In the genomic region with DNA sequence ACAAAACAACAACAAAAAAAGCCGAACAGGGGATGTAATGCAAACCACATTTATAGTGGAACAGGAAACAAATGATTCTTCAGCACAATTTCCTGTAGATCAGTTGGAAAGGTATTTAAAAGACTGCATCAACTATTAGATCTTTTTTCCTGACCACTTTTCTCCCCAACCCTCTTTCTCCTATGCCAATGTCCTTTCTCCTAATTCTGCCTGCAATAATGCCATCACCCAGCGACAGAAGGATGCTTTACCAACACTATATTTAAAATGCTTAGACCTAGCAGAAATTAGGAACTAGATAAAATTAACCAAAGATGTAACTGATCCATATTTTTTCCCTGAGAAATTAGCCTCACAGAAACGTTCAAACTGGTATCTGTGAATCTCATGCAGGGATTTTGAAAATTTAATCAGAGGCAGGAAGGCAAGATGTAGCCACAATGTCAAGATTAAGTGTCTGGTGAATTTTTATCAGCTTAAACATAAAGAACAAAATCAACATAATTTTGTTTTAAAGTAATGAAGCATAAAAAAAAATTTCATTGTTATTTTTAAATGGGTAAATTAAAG, we compare ENCODE assay signal across 14 cellular contexts.
DNase-seq lines count a peak whose midpoint lies in the region; ATAC-seq, FAIRE-seq and TF ChIP-seq lines count a peak whose summit lies in the region.
"Had no signal": no experiment of that assay in that cellular context is flagged by ENCODE, and none has a peak within 500 bp of the region (broad histone marks: within the 10 kb centered on the region; RNA-seq: fewer than 3 reads in every experiment).

No MANE protein-coding gene starts in this region.

- H2BK120ac ChIP-seq in H1 (replicated peaks; ENCODE audit: low read depth, low read length), result no peak overlapping the region

- H3K79me2 ChIP-seq in H1 (ENCODE audit: control insufficient read depth in 1 of 2, insufficient read depth in 2 of 2, low read length in 2 of 2), result peaks cover 0 to 72% of the 10 kb centered on the region in 2 experiments; a peak in 2 of 4 replicates

- H2BK20ac ChIP-seq in H1 (ENCODE audit: low read length), result no peak overlapping the region

- CTCF ChIA-PET in H1 (lab: Charles Lee; ENCODE audit: partially characterized antibody), result interaction anchor here (0.6 to 1.4 kb wide), 3 partner anchors 25 to 82 kb away, joined by 3 read pairs; no protein-coding TSS in a partner anchor

- no peak overlapping the region for H3K14ac ChIP-seq in H1 (ENCODE audit: insufficient read length)

- no peak overlapping the region for H4K91ac ChIP-seq in H1 (replicated peaks; ENCODE audit: insufficient read length, low read length)

- H3K18ac ChIP-seq in H1 (ENCODE audit: extremely low read depth, low read length), result no peak overlapping the region

- H3K9ac ChIP-seq in BLaER1 treated with 17β-estradiol and CSF1 and Interleukin-3, amounts not matched to agents 10 nM and 100 nM, result peak overlapping the region in 6 of 11 experiments; percentile 15 to 86 (median 31); a peak in 10 of 22 replicates
- no peak overlapping the region for H3K9ac ChIP-seq in H1 (replicated peaks in 1 of 4; ENCODE audit: extremely low read depth in 1 of 4, low read depth in 3 of 4, low read length in 3 of 4)

- H3K27me3 Mint-ChIP-seq in HFFc6 (ENCODE audit: insufficient read depth), result peaks cover 3% of the 10 kb centered on the region

- peaks cover 85% of the 10 kb centered on the region for H3K4me1 Mint-ChIP-seq in HFFc6 (ENCODE audit: low read depth)

- H2AK5ac ChIP-seq in H1 (ENCODE audit: low read depth, low read length), result no peak overlapping the region

- H3K9me3 ChIP-seq in BLaER1 treated with 17β-estradiol and CSF1 and Interleukin-3, amounts not matched to agents 10 nM and 100 nM (replicated peaks in 1 of 11), result no peaks in the 10 kb centered on the region
- H3K9me3 ChIP-seq in H1 (ENCODE audit: insufficient read depth in 2 of 2, low read depth in 1 of 2, low read length in 1 of 2), result no peaks in the 10 kb centered on the region
- no peaks in the 10 kb centered on the region for H3K9me3 ChIP-seq in gastrocnemius medialis
- H3K9me3 ChIP-seq in tibial nerve, result no peaks in the 10 kb centered on the region
- H3K9me3 ChIP-seq: neutrophil had no signal

- peaks cover 17 to 95% (median 81%) of the 10 kb centered on the region in 11 experiments; a peak in 18 of 22 replicates for H4K20me1 ChIP-seq in BLaER1 treated with 17β-estradiol and CSF1 and Interleukin-3, amounts not matched to agents 10 nM and 100 nM
- H4K20me1 ChIP-seq in H1 (replicated peaks in 1 of 2; ENCODE audit: control insufficient read depth in 1 of 2, insufficient read depth in 2 of 2, low read length in 2 of 2), result peaks cover 2% of the 10 kb centered on the region in 2 experiments

- H3K9me3 Mint-ChIP-seq in HFFc6, result no peaks in the 10 kb centered on the region

- TF ChIP-seq POLR2A in H1 (IDR thresholded peaks at IDR 0.05; ENCODE audit: control extremely low read depth in 1 of 2, low read depth in 2 of 2, low read length in 2 of 2) (no peak), gastrocnemius medialis (IDR thresholded peaks at IDR 0.05) (no peak), tibial nerve (IDR thresholded peaks at IDR 0.05) (no peak)

- H3K23me2 ChIP-seq in H1 (ENCODE audit: low read depth, low read length), result peaks cover 2% of the 10 kb centered on the region

- WGBS in H1 (ENCODE audit: extremely low coverage in 1 of 2, insufficient coverage in 1 of 2, insufficient read length in 1 of 2, insufficient replicate concordance in 2 of 2, low coverage in 1 of 2, low lambda C conversion rate in 2 of 2, missing lambda C conversion rate in 1 of 2), 2 experiments, result 85% methylated on average over 3 of the region's 3 CpGs; no CpG with 5 or more reads in 1 of the 2 experiments
- WGBS in tibial nerve, 2 donors, result 60% methylated on average over 3 of the region's 3 CpGs

- peak overlapping the region; percentile 75 for H3K27ac Mint-ChIP-seq in HFFc6
- H3K27ac Mint-ChIP-seq: effector memory CD8-positive, alpha-beta T cell had no signal

- peaks cover 24 to 72% (median 52%) of the 10 kb centered on the region in 10 experiments for H3K4me1 ChIP-seq in BLaER1 treated with 17β-estradiol and CSF1 and Interleukin-3, amounts not matched to agents 10 nM and 100 nM
- H3K4me1 ChIP-seq in H1 (replicated peaks in 1 of 4; ENCODE audit: control insufficient read depth in 3 of 4, insufficient read depth in 4 of 4, low read length in 3 of 4), result peaks cover 0 to 13% (median 5%) of the 10 kb centered on the region in 4 experiments; a peak in 4 of 7 replicates
- peaks cover 72 to 76% of the 10 kb centered on the region in 2 donors for H3K4me1 ChIP-seq in gastrocnemius medialis
- peaks cover 0 to 37% (median 8%) of the 10 kb centered on the region in 4 donors for H3K4me1 ChIP-seq in tibial nerve

- H3K4me3 ChIP-seq in BLaER1 treated with 17β-estradiol and CSF1 and Interleukin-3, amounts not matched to agents 10 nM and 100 nM, result peak overlapping the region in 3 of 10 experiments; percentile 10 to 38 (median 31); a peak in 4 of 20 replicates
- H3K4me3 ChIP-seq in H1 (ENCODE audit: extremely low read depth in 1 of 4, insufficient read depth in 2 of 4, low read depth in 3 of 4, low read length in 4 of 4), result no peak overlapping the region
- H3K4me3 ChIP-seq in gastrocnemius medialis, result peak overlapping the region in 2 of 4 donors; percentile 68 to 78
- H3K4me3 ChIP-seq in tibial nerve, result no peak overlapping the region

- H2BK15ac ChIP-seq in H1 (ENCODE audit: low read length), result no peak overlapping the region

- no peak overlapping the region for H3K4ac ChIP-seq in H1 (replicated peaks; ENCODE audit: insufficient read length, low read depth, low read length)

- TF ChIP-seq CTCF in HFFc6 (IDR thresholded peaks at IDR 0.05) (no peak), H1 (IDR thresholded peaks at IDR 0.05; ENCODE audit: control extremely low read depth in 1 of 3, insufficient read depth in 1 of 3, low read depth in 1 of 3, low read length in 3 of 3) (no peak), gastrocnemius medialis (IDR thresholded peaks at IDR 0.05 in 4 of 5, conservative IDR thresholded peaks at IDR 0.05 in 1 of 5) (no peak), tibial nerve (IDR thresholded peaks at IDR 0.05) (no peak)

- DNase-seq in HFFc6 (no peak), H1 (ENCODE audit: low read depth in 1 of 2, low spot score in 2 of 2) (no peak), gastrocnemius medialis (no peak), SIG-M5 treated with dmso at 0.1 percent for 504 hours (lab: John Stamatoyannopoulos, UW; ENCODE audit: unreplicated experiment) (no peak), tibial nerve (ENCODE audit: low spot score in 2 of 2) (no peak), medulla oblongata (ENCODE audit: extremely low spot score) (no peak), ecto neural progenitor cell (ENCODE audit: low spot score) (no peak)
- DNase-seq: activated T-cell treated with anti-CD3 and anti-CD28 coated beads, Interleukin-2, amount 50 U/mL, for 1 hour; aorta; effector memory CD8-positive, alpha-beta T cell; EL; NCI-H187 treated with DMSO at 0.1 percent for 48 hours had no signal

- intact Hi-C loops in gastrocnemius medialis (cut with DNase I; ENCODE audit: low total_unique reads), result no loop called here

- no peak for ATAC-seq in gastrocnemius medialis
- ATAC-seq: effector memory CD8-positive, alpha-beta T cell had no signal

- H4K5ac ChIP-seq in H1 (ENCODE audit: insufficient read length, low read depth, low read length), result no peak overlapping the region

- H3K56ac ChIP-seq in H1 (replicated peaks; ENCODE audit: insufficient read length, low read depth, low read length), result no peak overlapping the region

- TF ChIP-seq EP300 in H1 (IDR thresholded peaks at IDR 0.05; ENCODE audit: borderline replicate concordance in 1 of 2, low read depth in 2 of 2, low read length in 2 of 2) (no peak), tibial nerve (IDR thresholded peaks at IDR 0.05) (no peak)

- no peak for TF ChIP-seq RAD21 in H1 (IDR thresholded peaks at IDR 0.05 in 1 of 2, conservative IDR thresholded peaks at IDR 0.05 in 1 of 2; ENCODE audit: low read depth in 2 of 2, low read length in 2 of 2)

- H3K27ac ChIP-seq in BLaER1 treated with 17β-estradiol and CSF1 and Interleukin-3, amounts not matched to agents 10 nM and 100 nM, result peak overlapping the region in 6 of 11 experiments; percentile 8 to 95 (median 24); a peak in 8 of 22 replicates
- H3K27ac ChIP-seq in H1 (ENCODE audit: low read depth, low read length) (no peak overlapping the region), gastrocnemius medialis (peak overlapping the region; percentile 93 to 95 (median 94)), tibial nerve (peak overlapping the region in 2 of 4 donors; percentile 92)
- H3K27ac ChIP-seq: neutrophil had no signal

- H3K36me3 Mint-ChIP-seq in HFFc6 (ENCODE audit: low read depth), result no peaks in the 10 kb centered on the region

- FAIRE-seq in H1 (lab: Jason Lieb, UNC), result peak; percentile 45

- H3K4me3 Mint-ChIP-seq in HFFc6, result peak overlapping the region; percentile 92
- H3K4me3 Mint-ChIP-seq: effector memory CD8-positive, alpha-beta T cell had no signal

- H3K79me1 ChIP-seq in H1 (ENCODE audit: low read depth, low read length), result no peaks in the 10 kb centered on the region

- H3K27me3 ChIP-seq in BLaER1 treated with 17β-estradiol and CSF1 and Interleukin-3, amounts not matched to agents 10 nM and 100 nM, result no peaks in the 10 kb centered on the region
- H3K27me3 ChIP-seq in H1 (replicated peaks in 1 of 4; ENCODE audit: control insufficient read depth in 3 of 4, extremely low read depth in 1 of 4, insufficient read depth in 3 of 4, low read length in 3 of 4) (no peaks in the 10 kb centered on the region), gastrocnemius medialis (no peaks in the 10 kb centered on the region), tibial nerve (no peaks in the 10 kb centered on the region)

- no peak overlapping the region for H3K23ac ChIP-seq in H1 (ENCODE audit: insufficient read length)

- POLR2A ChIA-PET in H1 (lab: Charles Lee; ENCODE audit: partially characterized antibody), result no interaction called here

- in situ Hi-C loops in gastrocnemius medialis (cut with MboI; ENCODE audit: low sequenced_read_pairs in 4 of 4), result loop anchor here in 2 of 4 donors (5.0 to 25.0 kb wide), 2 partner anchors 96 to 271 kb away; a partner anchor contains a TSS

- H3K36me3 ChIP-seq in BLaER1 treated with 17β-estradiol and CSF1 and Interleukin-3, amounts not matched to agents 10 nM and 100 nM, result peaks cover 0 to 30% (median 11%) of the 10 kb centered on the region in 11 experiments; a peak in 12 of 22 replicates
- H3K36me3 ChIP-seq in H1 (ENCODE audit: control insufficient read depth in 2 of 4, insufficient read depth in 4 of 4, low read length in 3 of 4) (no peaks in the 10 kb centered on the region), gastrocnemius medialis (no peaks in the 10 kb centered on the region), tibial nerve (no peaks in the 10 kb centered on the region)
- H3K36me3 ChIP-seq: neutrophil had no signal

- no peak overlapping the region for H2AFZ ChIP-seq in H1 (ENCODE audit: low read length)

- no peak overlapping the region for H2BK5ac ChIP-seq in H1 (ENCODE audit: low read depth, low read length)

- H2BK12ac ChIP-seq in H1 (ENCODE audit: low read depth, low read length), result no peak overlapping the region

- H3K4me2 ChIP-seq in BLaER1 treated with 17β-estradiol and CSF1 and Interleukin-3, amounts not matched to agents 10 nM and 100 nM, result peak overlapping the region; percentile 62 to 99 (median 91)
- H3K4me2 ChIP-seq in H1 (ENCODE audit: insufficient read depth in 1 of 2, low read depth in 2 of 2, low read length in 2 of 2), result no peak overlapping the region

- no peak overlapping the region for H4K8ac ChIP-seq in H1 (ENCODE audit: extremely low read depth, insufficient read depth, low read length)

Comparison
In these comparisons a context has a peak if more than half of its experiments do, and no peak if none do; other contexts are left out.
1. H3K4me2 ChIP-seq: peak in BLaER1 treated with 17β-estradiol and CSF1 and Interleukin-3, amounts not matched to agents 10 nM and 100 nM (11 of 11); none in H1 (0 of 2).
2. H3K9ac ChIP-seq: peak in BLaER1 treated with 17β-estradiol and CSF1 and Interleukin-3, amounts not matched to agents 10 nM and 100 nM (6 of 11); none in H1 (0 of 4).